Comparison of ENCODE assay signal across 8 cellular contexts in genomic region chr10:61899045-61899444, GRCh38. TPM values are rescaled to one million over a fixed set of nuclear protein-coding genes. Genes with fewer than 3 reads are reported as not detected.
DNase-seq lines count a peak whose midpoint lies in the region; ATAC-seq and TF ChIP-seq lines count a peak whose summit lies in the region.

No MANE protein-coding gene starts in this region.

- H3K27ac Mint-ChIP-seq in CD8-positive, alpha-beta T cell = peak overlapping the region; percentile 93
- H3K27ac Mint-ChIP-seq in IgD-negative memory B cell = peak overlapping the region; percentile 91 to 98 (median 96)
- peak overlapping the region; percentile 83 for H3K27ac Mint-ChIP-seq in activated naive CD8-positive, alpha-beta T cell treated with anti-CD3 and anti-CD28 coated beads, Interleukin-2, amount 50 U/mL, for 24 hours

- peaks cover 22% of the 10 kb centered on the region for H3K4me1 ChIP-seq in CD8-positive, alpha-beta T cell (ENCODE audit: insufficient read depth, low read length)
- H3K4me1 ChIP-seq in mononuclear cell (ENCODE audit: insufficient read depth, low read length) = peaks cover 35% of the 10 kb centered on the region

- H3K36me3 ChIP-seq in CD8-positive, alpha-beta T cell (ENCODE audit: insufficient read depth, low read length) = no peaks in the 10 kb centered on the region

- peak overlapping the region; percentile 91 for H3K4me3 ChIP-seq in CD8-positive, alpha-beta T cell (ENCODE audit: low read depth, low read length)
- peak overlapping the region; percentile 98 for H3K4me3 ChIP-seq in mononuclear cell (ENCODE audit: low read length)

- POLR2A ChIA-PET in CD8-positive, alpha-beta T cell (lab: Charles Lee) = interaction anchor here (1.2 to 2.2 kb wide), 2 partner anchors 32 to 140 kb away, joined by 6 read pairs; no protein-coding TSS in a partner anchor

- no peaks in the 10 kb centered on the region for H3K27me3 ChIP-seq in CD8-positive, alpha-beta T cell (ENCODE audit: insufficient read depth, low read length)
- no peaks in the 10 kb centered on the region for H3K27me3 ChIP-seq in mononuclear cell (ENCODE audit: insufficient read depth, low read length)

- H3K4me1 Mint-ChIP-seq in CD8-positive, alpha-beta T cell (ENCODE audit: low read depth) = peaks cover 38% of the 10 kb centered on the region
- H3K4me1 Mint-ChIP-seq in IgD-negative memory B cell = peaks cover 21 to 34% (median 22%) of the 10 kb centered on the region in 3 donors
- peaks cover 43% of the 10 kb centered on the region for H3K4me1 Mint-ChIP-seq in activated naive CD8-positive, alpha-beta T cell treated with anti-CD3 and anti-CD28 coated beads, Interleukin-2, amount 50 U/mL, for 24 hours

- intact Hi-C loops in CD8-positive, alpha-beta T cell (cut with DNase I, micrococcal nuclease) = loop anchor here (2.0 to 5.0 kb wide), 2 partner anchors 138 to 140 kb away; no protein-coding TSS in a partner anchor
- intact Hi-C loops in Right ventricle myocardium superior (cut with DNase I) = loop anchor here (2.0 to 5.0 kb wide), 2 partner anchors 138 to 348 kb away; no protein-coding TSS in a partner anchor

- H3K27ac ChIP-seq in CD8-positive, alpha-beta T cell (ENCODE audit: low read depth, low read length) = peak overlapping the region; percentile 95

- ATAC-seq in CD8-positive, alpha-beta T cell = no peak
- no peak for ATAC-seq in activated naive CD8-positive, alpha-beta T cell treated with anti-CD3 and anti-CD28 coated beads, Interleukin-2, amount 50 U/mL, for 24 hours
- ATAC-seq in Right ventricle myocardium superior (ENCODE audit: poor library complexity) (no peak), GM19035 (IDR thresholded peaks at IDR 0.05; ENCODE audit: unreplicated experiment) (no peak)

- peaks cover 17% of the 10 kb centered on the region for H3K36me3 Mint-ChIP-seq in CD8-positive, alpha-beta T cell
- no peaks in the 10 kb centered on the region for H3K36me3 Mint-ChIP-seq in IgD-negative memory B cell
- peaks cover 5% of the 10 kb centered on the region for H3K36me3 Mint-ChIP-seq in activated naive CD8-positive, alpha-beta T cell treated with anti-CD3 and anti-CD28 coated beads, Interleukin-2, amount 50 U/mL, for 24 hours (ENCODE audit: low read depth)

- no peaks in the 10 kb centered on the region for H3K9me3 Mint-ChIP-seq in CD8-positive, alpha-beta T cell
- H3K9me3 Mint-ChIP-seq in IgD-negative memory B cell = no peaks in the 10 kb centered on the region
- no peaks in the 10 kb centered on the region for H3K9me3 Mint-ChIP-seq in activated naive CD8-positive, alpha-beta T cell treated with anti-CD3 and anti-CD28 coated beads, Interleukin-2, amount 50 U/mL, for 24 hours

- DNase-seq in CD8-positive, alpha-beta T cell = no peak
- no peak for DNase-seq in activated naive CD8-positive, alpha-beta T cell treated with anti-CD3 and anti-CD28 coated beads, Interleukin-2, amount 50 U/mL, for 24 hours
- DNase-seq in T-helper 9 cell (no peak), Right ventricle myocardium superior (no peak), SKM-1 treated with dmso at 0.1 percent for 144 hours (lab: John Stamatoyannopoulos, UW; ENCODE audit: unreplicated experiment) (no peak)

- H3K4me3 Mint-ChIP-seq in CD8-positive, alpha-beta T cell = peak overlapping the region; percentile 84
- peak overlapping the region; percentile 94 to 99 (median 96) for H3K4me3 Mint-ChIP-seq in IgD-negative memory B cell
- H3K4me3 Mint-ChIP-seq in activated naive CD8-positive, alpha-beta T cell treated with anti-CD3 and anti-CD28 coated beads, Interleukin-2, amount 50 U/mL, for 24 hours = peak overlapping the region; percentile 92

- no peak for TF ChIP-seq CTCF in CD8-positive, alpha-beta T cell (IDR thresholded peaks at IDR 0.05)

- H3K27me3 Mint-ChIP-seq in CD8-positive, alpha-beta T cell (ENCODE audit: low read depth) = no peaks in the 10 kb centered on the region
- H3K27me3 Mint-ChIP-seq in IgD-negative memory B cell = no peaks in the 10 kb centered on the region
- H3K27me3 Mint-ChIP-seq in activated naive CD8-positive, alpha-beta T cell treated with anti-CD3 and anti-CD28 coated beads, Interleukin-2, amount 50 U/mL, for 24 hours = no peaks in the 10 kb centered on the region

- no peaks in the 10 kb centered on the region for H3K9me3 ChIP-seq in CD8-positive, alpha-beta T cell (ENCODE audit: low read length)
- H3K9me3 ChIP-seq in mononuclear cell (ENCODE audit: low read depth, low read length) = no peaks in the 10 kb centered on the region

- CTCF ChIA-PET in CD8-positive, alpha-beta T cell (lab: Charles Lee) = interaction anchor here (0.9 to 8.4 kb wide), 7 partner anchors 16 to 345 kb away, joined by 3 to 60 read pairs (median 3); no protein-coding TSS in a partner anchor

RNA-seq across cellular contexts. Expression of gene ARID5B, which starts 2.5 kb away (rescaled TPM):
- 10 to 100 TPM; 17.5 to 18.4 TPM for total RNA-seq in CD8-positive, alpha-beta T cell
- 154 TPM for polyA plus RNA-seq in IgD-negative memory B cell
- total RNA-seq in mononuclear cell = 52.9 TPM
- 13.2 TPM for total RNA-seq in Right ventricle myocardium superior
